Comparison of ENCODE assay signal across 11 cellular contexts in genomic region chr9:113154471-113154870, GRCh38.
DNase-seq lines count a peak whose midpoint lies in the region; ATAC-seq and TF ChIP-seq lines count a peak whose summit lies in the region.
"Had no signal": no experiment of that assay in that cellular context is flagged by ENCODE, and none has a peak within 500 bp of the region (broad histone marks: within the 10 kb centered on the region; RNA-seq: fewer than 3 reads in every experiment).

No MANE protein-coding gene starts in this region.

- TF ChIP-seq POLR2A in GM18505 (IDR thresholded peaks at IDR 0.05; ENCODE audit: borderline replicate concordance, extremely low read depth, insufficient read depth, insufficient read length), result no peak

- peak overlapping the region; percentile 89 for H3K27ac ChIP-seq in angular gyrus (ENCODE audit: low read depth, low read length)
- H3K27ac ChIP-seq: 22Rv1 had no signal

- DNase-seq in NCI-H524 (lab: John Stamatoyannopoulos, UW), result peak; percentile 26 to 59
- DNase-seq in NCI-H524 treated with DMSO at 0.1 percent for 48 hours (lab: John Stamatoyannopoulos, UW), result no peak
- peak; percentile 26 for DNase-seq in kidney glomerular epithelial cell (lab: John Stamatoyannopoulos, UW)
- peak; percentile 72 for DNase-seq in superior temporal gyrus (ENCODE audit: extremely low spot score)
- no peak for DNase-seq in SIG-M5 (lab: John Stamatoyannopoulos, UW)
- DNase-seq: activated CD4-positive, alpha-beta T cell treated with anti-CD3 and anti-CD28 coated beads, Interleukin-2, amount 50 U/mL, for 4 hours; H7 had no signal

- no peak for ATAC-seq in GM18498 (IDR thresholded peaks at IDR 0.05; ENCODE audit: unreplicated experiment)
- ATAC-seq in GM18505 (IDR thresholded peaks at IDR 0.05; ENCODE audit: unreplicated experiment), result no peak

Comparison
In these comparisons a context has a peak if more than half of its experiments do, and no peak if none do; other contexts are left out.
1. DNase-seq: peak in NCI-H524 (2 of 2), kidney glomerular epithelial cell (single experiment) and superior temporal gyrus (single experiment); none in NCI-H524 treated with DMSO at 0.1 percent for 48 hours (single experiment) and SIG-M5 (single experiment).